1 cellular context compared by ENCODE assay signal in the genomic region with DNA sequence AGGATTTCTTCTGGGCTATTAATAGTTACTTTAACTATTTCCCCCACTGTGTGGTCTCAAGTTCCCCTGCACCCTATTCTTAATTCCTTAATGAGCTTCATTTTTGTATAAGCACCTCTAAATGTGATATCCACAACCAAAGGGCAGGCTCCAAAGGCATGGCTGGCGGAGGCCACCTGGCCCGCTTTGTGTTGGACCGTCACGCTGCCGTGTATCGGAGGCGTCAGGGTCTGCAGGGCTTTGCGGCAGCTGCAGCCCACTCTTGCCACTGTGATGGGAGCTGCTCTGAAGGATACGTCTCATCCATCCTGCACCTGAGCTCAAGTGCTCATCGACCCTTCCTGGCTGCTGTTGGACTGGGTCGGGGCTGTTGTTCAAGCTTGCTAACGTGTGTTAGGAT.
TF ChIP-seq lines count a peak whose summit lies in the region.

No MANE protein-coding gene starts in this region.

TF ChIP-seq in SK-N-SH, 30 proteins besides CTCF, POLR2A, EP300 and RAD21 (continued from another document):
- TF ChIP-seq, protein P1, sequence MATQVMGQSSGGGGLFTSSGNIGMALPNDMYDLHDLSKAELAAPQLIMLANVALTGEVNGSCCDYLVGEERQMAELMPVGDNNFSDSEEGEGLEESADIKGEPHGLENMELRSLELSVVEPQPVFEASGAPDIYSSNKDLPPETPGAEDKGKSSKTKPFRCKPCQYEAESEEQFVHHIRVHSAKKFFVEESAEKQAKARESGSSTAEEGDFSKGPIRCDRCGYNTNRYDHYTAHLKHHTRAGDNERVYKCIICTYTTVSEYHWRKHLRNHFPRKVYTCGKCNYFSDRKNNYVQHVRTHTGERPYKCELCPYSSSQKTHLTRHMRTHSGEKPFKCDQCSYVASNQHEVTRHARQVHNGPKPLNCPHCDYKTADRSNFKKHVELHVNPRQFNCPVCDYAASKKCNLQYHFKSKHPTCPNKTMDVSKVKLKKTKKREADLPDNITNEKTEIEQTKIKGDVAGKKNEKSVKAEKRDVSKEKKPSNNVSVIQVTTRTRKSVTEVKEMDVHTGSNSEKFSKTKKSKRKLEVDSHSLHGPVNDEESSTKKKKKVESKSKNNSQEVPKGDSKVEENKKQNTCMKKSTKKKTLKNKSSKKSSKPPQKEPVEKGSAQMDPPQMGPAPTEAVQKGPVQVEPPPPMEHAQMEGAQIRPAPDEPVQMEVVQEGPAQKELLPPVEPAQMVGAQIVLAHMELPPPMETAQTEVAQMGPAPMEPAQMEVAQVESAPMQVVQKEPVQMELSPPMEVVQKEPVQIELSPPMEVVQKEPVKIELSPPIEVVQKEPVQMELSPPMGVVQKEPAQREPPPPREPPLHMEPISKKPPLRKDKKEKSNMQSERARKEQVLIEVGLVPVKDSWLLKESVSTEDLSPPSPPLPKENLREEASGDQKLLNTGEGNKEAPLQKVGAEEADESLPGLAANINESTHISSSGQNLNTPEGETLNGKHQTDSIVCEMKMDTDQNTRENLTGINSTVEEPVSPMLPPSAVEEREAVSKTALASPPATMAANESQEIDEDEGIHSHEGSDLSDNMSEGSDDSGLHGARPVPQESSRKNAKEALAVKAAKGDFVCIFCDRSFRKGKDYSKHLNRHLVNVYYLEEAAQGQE (IDR thresholded peaks at IDR 0.05; ENCODE audit: low read depth, low read length): no peak
- TF ChIP-seq TCF12 (IDR thresholded peaks at IDR 0.05) (no peak), FOSL2 (IDR thresholded peaks at IDR 0.05; ENCODE audit: borderline replicate concordance, low read depth) (no peak), MXI1 (IDR thresholded peaks at IDR 0.05; ENCODE audit: low read depth, low read length) (no peak), RFX5 (IDR thresholded peaks at IDR 0.05; ENCODE audit: low read length) (no peak), MEF2A (IDR thresholded peaks at IDR 0.05; ENCODE audit: borderline replicate concordance, low read depth) (no peak), ELF1 (IDR thresholded peaks at IDR 0.05) (no peak), GABPA (IDR thresholded peaks at IDR 0.05; ENCODE audit: low read depth) (no peak), TAF1 (IDR thresholded peaks at IDR 0.05; ENCODE audit: borderline replicate concordance, low read depth, low read length) (no peak), FOXJ3 (CRISPR knock-in tag; IDR thresholded peaks at IDR 0.05) (no peak)
- TF ChIP-seq, protein P2, sequence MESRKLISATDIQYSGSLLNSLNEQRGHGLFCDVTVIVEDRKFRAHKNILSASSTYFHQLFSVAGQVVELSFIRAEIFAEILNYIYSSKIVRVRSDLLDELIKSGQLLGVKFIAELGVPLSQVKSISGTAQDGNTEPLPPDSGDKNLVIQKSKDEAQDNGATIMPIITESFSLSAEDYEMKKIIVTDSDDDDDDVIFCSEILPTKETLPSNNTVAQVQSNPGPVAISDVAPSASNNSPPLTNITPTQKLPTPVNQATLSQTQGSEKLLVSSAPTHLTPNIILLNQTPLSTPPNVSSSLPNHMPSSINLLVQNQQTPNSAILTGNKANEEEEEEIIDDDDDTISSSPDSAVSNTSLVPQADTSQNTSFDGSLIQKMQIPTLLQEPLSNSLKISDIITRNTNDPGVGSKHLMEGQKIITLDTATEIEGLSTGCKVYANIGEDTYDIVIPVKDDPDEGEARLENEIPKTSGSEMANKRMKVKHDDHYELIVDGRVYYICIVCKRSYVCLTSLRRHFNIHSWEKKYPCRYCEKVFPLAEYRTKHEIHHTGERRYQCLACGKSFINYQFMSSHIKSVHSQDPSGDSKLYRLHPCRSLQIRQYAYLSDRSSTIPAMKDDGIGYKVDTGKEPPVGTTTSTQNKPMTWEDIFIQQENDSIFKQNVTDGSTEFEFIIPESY (IDR thresholded peaks at IDR 0.05; ENCODE audit: borderline replicate concordance, low read depth): no peak
- TF ChIP-seq, protein P3, sequence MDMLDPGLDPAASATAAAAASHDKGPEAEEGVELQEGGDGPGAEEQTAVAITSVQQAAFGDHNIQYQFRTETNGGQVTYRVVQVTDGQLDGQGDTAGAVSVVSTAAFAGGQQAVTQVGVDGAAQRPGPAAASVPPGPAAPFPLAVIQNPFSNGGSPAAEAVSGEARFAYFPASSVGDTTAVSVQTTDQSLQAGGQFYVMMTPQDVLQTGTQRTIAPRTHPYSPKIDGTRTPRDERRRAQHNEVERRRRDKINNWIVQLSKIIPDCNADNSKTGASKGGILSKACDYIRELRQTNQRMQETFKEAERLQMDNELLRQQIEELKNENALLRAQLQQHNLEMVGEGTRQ (IDR thresholded peaks at IDR 0.05; ENCODE audit: borderline replicate concordance, low read depth, low read length): no peak
- TF ChIP-seq, protein P4, sequence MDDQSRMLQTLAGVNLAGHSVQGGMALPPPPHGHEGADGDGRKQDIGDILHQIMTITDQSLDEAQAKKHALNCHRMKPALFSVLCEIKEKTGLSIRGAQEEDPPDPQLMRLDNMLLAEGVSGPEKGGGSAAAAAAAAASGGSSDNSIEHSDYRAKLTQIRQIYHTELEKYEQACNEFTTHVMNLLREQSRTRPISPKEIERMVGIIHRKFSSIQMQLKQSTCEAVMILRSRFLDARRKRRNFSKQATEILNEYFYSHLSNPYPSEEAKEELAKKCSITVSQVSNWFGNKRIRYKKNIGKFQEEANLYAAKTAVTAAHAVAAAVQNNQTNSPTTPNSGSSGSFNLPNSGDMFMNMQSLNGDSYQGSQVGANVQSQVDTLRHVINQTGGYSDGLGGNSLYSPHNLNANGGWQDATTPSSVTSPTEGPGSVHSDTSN (IDR thresholded peaks at IDR 0.05): no peak
TF ChIP-seq in SK-N-SH: peak in this region for 0.
